8 cellular contexts compared by ENCODE assay signal in the genomic region with DNA sequence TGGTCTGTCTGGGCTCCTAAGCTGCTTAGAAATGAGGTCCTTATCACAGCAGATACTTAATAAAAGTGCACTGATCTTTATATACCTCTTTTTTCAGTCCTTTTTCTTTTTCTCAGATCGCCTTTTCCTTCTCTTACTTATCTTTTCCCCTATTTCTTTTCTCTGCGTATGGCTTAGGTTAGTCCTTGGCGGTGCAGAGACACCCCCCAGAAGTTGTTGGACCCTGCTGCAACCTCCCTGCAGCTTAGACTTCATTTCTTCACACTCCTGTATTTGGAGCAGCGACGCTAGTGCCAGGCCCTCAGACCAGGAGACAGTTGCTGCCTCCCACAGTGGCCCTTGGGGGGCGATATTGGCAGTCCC.
DNase-seq lines count a peak whose midpoint lies in the region; ATAC-seq and TF ChIP-seq lines count a peak whose summit lies in the region.

No MANE protein-coding gene starts in this region.

- TF ChIP-seq EP300 in esophagus muscularis mucosa (IDR thresholded peaks at IDR 0.05) = no peak

- 47% methylated on average over 6 of the region's 6 CpGs for WGBS in esophagus muscularis mucosa

- H3K4me1 ChIP-seq in SJSA1 (replicated peaks) (peaks cover 76% of the 10 kb centered on the region), esophagus muscularis mucosa (peaks cover 26 to 39% (median 37%) of the 10 kb centered on the region in 4 donors)

- H3K27ac ChIP-seq in SJSA1 (peak overlapping the region; percentile 98), esophagus muscularis mucosa (replicated peaks in 1 of 4) (peak overlapping the region; percentile 84 to 92 (median 90))

- H3K4me3 ChIP-seq in GM06990 (replicated peaks; ENCODE audit: low read depth, low read length) = no peak overlapping the region
- H3K4me3 ChIP-seq in SJSA1 = peak overlapping the region; percentile 21
- H3K4me3 ChIP-seq in esophagus muscularis mucosa = peak overlapping the region; percentile 32 to 41 (median 36)
- H3K4me3 ChIP-seq in retinal pigment epithelial cell (ENCODE audit: low read length) = peak overlapping the region; percentile 27

- DNase-seq in GM06990 (ENCODE audit: extremely low read depth, insufficient read length) (no peak), SJSA1 (ENCODE audit: low read depth in 1 of 2, low spot score in 2 of 2) (no peak), esophagus muscularis mucosa (ENCODE audit: extremely low spot score) (no peak), retinal pigment epithelial cell (ENCODE audit: low read depth) (no peak), NOMO-1 (lab: John Stamatoyannopoulos, UW; ENCODE audit: unreplicated experiment in 2 of 2) (no peak), inferior parietal cortex (ENCODE audit: extremely low spot score) (no peak), NCI-H146 (lab: John Stamatoyannopoulos, UW) (no peak)

- H3K36me3 ChIP-seq in GM06990 (ENCODE audit: control insufficient read depth, insufficient read depth, low read length) (no peaks in the 10 kb centered on the region; the same call in 1 of the 2 replicates), SJSA1 (no peaks in the 10 kb centered on the region), esophagus muscularis mucosa (peaks cover 0 to 3% (median 0%) of the 10 kb centered on the region in 4 donors)

- H3K9me3 ChIP-seq in SJSA1 (replicated peaks) (no peaks in the 10 kb centered on the region), esophagus muscularis mucosa (no peaks in the 10 kb centered on the region)

- intact Hi-C loops in esophagus muscularis mucosa (cut with DNase I) = loop anchor here (2.0 to 5.0 kb wide), 2 partner anchors 67 to 69 kb away; a partner anchor contains a TSS

- no peak for ATAC-seq in GM21825 (IDR thresholded peaks at IDR 0.05; ENCODE audit: unreplicated experiment)

- TF ChIP-seq CTCF in GM06990 (IDR thresholded peaks at IDR 0.05; ENCODE audit: insufficient read depth, low read length, poor library complexity, severe bottlenecking) (peak; percentile 77), esophagus muscularis mucosa (IDR thresholded peaks at IDR 0.05) (peak in 2 of 3 experiments; percentile 46 to 52), retinal pigment epithelial cell (conservative IDR thresholded peaks at IDR 0.05; ENCODE audit: low read depth, low read length) (peak; percentile 53)

- TF ChIP-seq POLR2A in esophagus muscularis mucosa (IDR thresholded peaks at IDR 0.05; ENCODE audit: low read depth) = no peak

- H3K27me3 ChIP-seq in GM06990 (replicated peaks; ENCODE audit: control insufficient read depth, insufficient read depth, low read length) = no peaks in the 10 kb centered on the region
- no peaks in the 10 kb centered on the region for H3K27me3 ChIP-seq in SJSA1 (replicated peaks)
- H3K27me3 ChIP-seq in esophagus muscularis mucosa = no peaks in the 10 kb centered on the region
